In genomic region chr19:49836176-49837008, GRCh38 we compare ENCODE assay signal across 2 cellular contexts.
TF ChIP-seq lines count a peak whose summit lies in the region.

No MANE protein-coding gene starts in this region.

TF ChIP-seq in HCT116, 20 proteins besides CTCF, POLR2A, EP300 and RAD21:
- no peak for TF ChIP-seq ZNF274 (IDR thresholded peaks at IDR 0.05; ENCODE audit: low read depth, low read length)
- TF ChIP-seq TCF7L2 (IDR thresholded peaks at IDR 0.05; ENCODE audit: borderline replicate concordance, extremely low read depth, insufficient read depth, insufficient read length), result no peak
- no peak for TF ChIP-seq JUND (IDR thresholded peaks at IDR 0.05)
- no peak for TF ChIP-seq EZH2 (IDR thresholded peaks at IDR 0.05)
- no peak for TF ChIP-seq REST (IDR thresholded peaks at IDR 0.05; ENCODE audit: low read depth)
- TF ChIP-seq EGR1 (IDR thresholded peaks at IDR 0.05; ENCODE audit: low read depth), result no peak
- no peak for TF ChIP-seq EZH2phosphoT487 (IDR thresholded peaks at IDR 0.05; ENCODE audit: borderline replicate concordance)
- no peak for TF ChIP-seq ZFX (IDR thresholded peaks at IDR 0.05)
- no peak for TF ChIP-seq FOSL1 (IDR thresholded peaks at IDR 0.05; ENCODE audit: low read depth)
- TF ChIP-seq CEBPB (IDR thresholded peaks at IDR 0.05; ENCODE audit: low read depth), result no peak
- TF ChIP-seq SRF (IDR thresholded peaks at IDR 0.05; ENCODE audit: low read depth), result no peak
- no peak for TF ChIP-seq SIN3A (IDR thresholded peaks at IDR 0.05; ENCODE audit: low read depth)
- no peak for TF ChIP-seq ELF1 (IDR thresholded peaks at IDR 0.05; ENCODE audit: borderline replicate concordance, low read depth)
- TF ChIP-seq SP1 (IDR thresholded peaks at IDR 0.05; ENCODE audit: low read depth), result no peak
- no peak for TF ChIP-seq POLR2AphosphoS5 (IDR thresholded peaks at IDR 0.05; ENCODE audit: low read depth, low read length)

TF ChIP-seq in GM12878, 131 proteins besides CTCF, POLR2A, EP300 and RAD21:
- TF ChIP-seq ZNF24 (IDR thresholded peaks at IDR 0.05) (no peak), TCF3 (IDR thresholded peaks at IDR 0.05; ENCODE audit: borderline replicate concordance, insufficient read depth, low read depth, low read length) (no peak), MEF2A (IDR thresholded peaks at IDR 0.05; ENCODE audit: insufficient read depth, low read depth, low read length) (no peak), ATF7 (IDR thresholded peaks at IDR 0.05; ENCODE audit: low read depth) (no peak), SIX5 (IDR thresholded peaks at IDR 0.05; ENCODE audit: low read depth, low read length, severe bottlenecking) (peak; percentile 30)
